Comparison of ENCODE assay signal across 23 cellular contexts in the genomic region with DNA sequence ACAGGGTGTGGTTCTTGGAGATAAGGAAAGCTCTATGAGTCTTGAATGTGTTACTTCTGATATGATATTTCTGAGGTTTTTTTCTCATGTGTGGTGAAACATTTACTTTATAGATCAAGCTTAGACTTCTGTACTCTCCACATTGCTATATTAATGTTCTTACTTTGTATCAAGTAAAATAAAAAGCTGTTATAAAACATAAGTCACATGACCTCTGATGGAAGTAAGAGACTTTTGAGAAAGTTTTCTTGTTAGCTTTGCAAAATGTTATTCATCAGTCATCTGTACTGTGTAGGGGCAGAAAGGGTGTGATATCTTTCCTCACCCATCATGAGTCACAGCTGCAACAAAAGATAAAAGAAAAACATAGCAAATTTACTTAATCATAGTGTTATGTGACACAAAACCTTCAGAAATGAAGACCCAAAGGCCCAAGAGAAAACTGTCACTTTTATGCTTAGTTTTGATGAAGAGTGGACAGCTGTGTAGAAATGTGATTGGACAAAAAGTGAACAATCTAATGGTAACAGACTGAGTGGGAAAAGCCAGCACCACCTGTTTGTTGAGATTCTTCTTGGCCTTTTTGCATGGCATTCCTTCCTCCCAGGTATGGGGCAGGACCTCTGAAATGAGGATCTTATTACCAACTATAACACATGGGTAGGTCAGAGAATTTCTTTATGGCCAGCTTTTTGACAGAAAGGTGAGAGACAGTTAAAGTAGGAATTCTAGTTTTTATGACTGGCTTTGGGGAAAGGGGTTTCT.
DNase-seq lines count a peak whose midpoint lies in the region; ATAC-seq and TF ChIP-seq lines count a peak whose summit lies in the region.
"Had no signal": no experiment of that assay in that cellular context is flagged by ENCODE, and none has a peak within 500 bp of the region (broad histone marks: within the 10 kb centered on the region; RNA-seq: fewer than 3 reads in every experiment).

No MANE protein-coding gene starts in this region.

- peaks cover 10% of the 10 kb centered on the region; the same call in 1 of the 2 replicates for H3K36me3 ChIP-seq in GM23338 (ENCODE audit: insufficient read depth)
- no peaks in the 10 kb centered on the region for H3K36me3 ChIP-seq in WERI-Rb-1
- no peaks in the 10 kb centered on the region for H3K36me3 ChIP-seq in mucosa of descending colon (ENCODE audit: low read depth)
- H3K36me3 ChIP-seq: heart left ventricle had no signal

- no peaks in the 10 kb centered on the region for H3K79me2 ChIP-seq in GM23338 (replicated peaks; ENCODE audit: insufficient read depth)

- H3F3A ChIP-seq in GM23338 (replicated peaks; ENCODE audit: low read depth), result no peaks in the 10 kb centered on the region

- DNase-seq in GM23338 (ENCODE audit: low spot score) (no peak), OCI-M1 (lab: John Stamatoyannopoulos, UW) (peak; percentile 96), cardiac fibroblast (ENCODE audit: low read depth in 2 of 2) (peak; percentile 4 to 6), mesothelial cell of epicardium (ENCODE audit: low spot score in 2 of 2, unreplicated experiment in 2 of 2) (no peak), progenitor cell of endocrine pancreas (ENCODE audit: low spot score, unreplicated experiment) (no peak), CD1c-positive myeloid dendritic cell (ENCODE audit: extremely low spot score) (no peak), WERI-Rb-1 (no peak), mucosa of descending colon (no peak)
- DNase-seq: activated CD4-positive, alpha-beta T cell treated with anti-CD3 and anti-CD28 coated beads for 36 hours; activated CD8-positive, alpha-beta T cell treated with anti-CD3 and anti-CD28 coated beads, Interleukin-2, amount 10 ng/mL, durations not matched to agents 7 days and 5 days; activated effector memory CD4-positive, alpha-beta T cell treated with anti-CD3 and anti-CD28 coated beads, Interleukin-2, amount 50 U/mL, for 16 hours; activated T-cell treated with anti-CD3 and anti-CD28 coated beads for 4 hours; effector CD4-positive, alpha-beta T cell; heart left ventricle; mammary epithelial cell; NCI-H2029 treated with DMSO at 0.1 percent for 48 hours; NCI-H774; RPMI8226; stimulated activated CD4-positive, alpha-beta T cell treated with anti-CD3 and anti-CD28 coated beads, Interleukin-4, amount 100 ng/mL, for 24 hours; substantia nigra had no signal

- no peaks in the 10 kb centered on the region for H3K9me3 ChIP-seq in WERI-Rb-1 (ENCODE audit: severe bottlenecking)
- H3K9me3 ChIP-seq in mucosa of descending colon, result no peaks in the 10 kb centered on the region

- H3K4me3 ChIP-seq in GM23338, result no peak overlapping the region
- H3K4me3 ChIP-seq in cardiac fibroblast (replicated peaks in 1 of 2; ENCODE audit: low read depth in 2 of 2, low read length in 2 of 2), result no peak overlapping the region
- H3K4me3 ChIP-seq in WERI-Rb-1 (ENCODE audit: low read depth, low read length), result no peak overlapping the region
- H3K4me3 ChIP-seq in mucosa of descending colon, result no peak overlapping the region
- H3K4me3 ChIP-seq: heart left ventricle, neural progenitor cell had no signal

- H3K9me2 ChIP-seq in GM23338 (ENCODE audit: insufficient read depth), result peaks cover 4% of the 10 kb centered on the region; the same call in 1 of the 2 replicates

- ATAC-seq in GM23338, result no peak
- no peak for ATAC-seq in mucosa of descending colon
- ATAC-seq: activated CD4-positive, alpha-beta T cell treated with anti-CD3 and anti-CD28 coated beads for 36 hours; activated CD8-positive, alpha-beta T cell treated with anti-CD3 and anti-CD28 coated beads, Interleukin-2, amount 10 ng/mL, durations not matched to agents 7 days and 5 days; heart left ventricle; sciatic nerve; stimulated activated effector memory CD8-positive, alpha-beta T cell treated with anti-CD3 and anti-CD28 coated beads, Interleukin-12 subunit alpha, Interleukin-12 subunit beta, amount 100 ng/mL, for 72 hours had no signal

- H3K4me1 Mint-ChIP-seq in GM23338, result peaks cover 3% of the 10 kb centered on the region; the same call in 1 of the 3 replicates
- H3K4me1 Mint-ChIP-seq in mesothelial cell of epicardium, result peaks cover 13% of the 10 kb centered on the region
- peaks cover 8% of the 10 kb centered on the region for H3K4me1 Mint-ChIP-seq in progenitor cell of endocrine pancreas (ENCODE audit: low read depth)
- H3K4me1 Mint-ChIP-seq: activated CD4-positive, alpha-beta T cell treated with anti-CD3 and anti-CD28 coated beads for 36 hours; stimulated activated effector memory CD8-positive, alpha-beta T cell treated with anti-CD3 and anti-CD28 coated beads, Interleukin-12 subunit alpha, Interleukin-12 subunit beta, amount 100 ng/mL, for 72 hours had no signal

- H3K4me1 ChIP-seq in GM23338 (ENCODE audit: insufficient read depth) (no peaks in the 10 kb centered on the region), mucosa of descending colon (ENCODE audit: low read depth) (no peaks in the 10 kb centered on the region)
- H3K4me1 ChIP-seq: heart left ventricle, neural progenitor cell had no signal

- H3K9me3 Mint-ChIP-seq in GM23338 (peaks cover 55% of the 10 kb centered on the region), mesothelial cell of epicardium (peaks cover 39% of the 10 kb centered on the region), progenitor cell of endocrine pancreas (ENCODE audit: low read depth) (peaks cover 28% of the 10 kb centered on the region)

- H3K27me3 Mint-ChIP-seq in GM23338 (ENCODE audit: insufficient read depth, low read depth, poor library complexity) (no peaks in the 10 kb centered on the region), mesothelial cell of epicardium (ENCODE audit: low read depth) (no peaks in the 10 kb centered on the region), progenitor cell of endocrine pancreas (no peaks in the 10 kb centered on the region)
- H3K27me3 Mint-ChIP-seq: activated CD4-positive, alpha-beta T cell treated with anti-CD3 and anti-CD28 coated beads for 36 hours had no signal

- H3K4me3 Mint-ChIP-seq in GM23338, result no peak overlapping the region
- H3K4me3 Mint-ChIP-seq in mesothelial cell of epicardium, result no peak overlapping the region
- H3K4me3 Mint-ChIP-seq in progenitor cell of endocrine pancreas (ENCODE audit: low read depth), result no peak overlapping the region
- H3K4me3 Mint-ChIP-seq: activated CD4-positive, alpha-beta T cell treated with anti-CD3 and anti-CD28 coated beads for 36 hours; activated CD8-positive, alpha-beta T cell treated with anti-CD3 and anti-CD28 coated beads, Interleukin-2, amount 10 ng/mL, durations not matched to agents 7 days and 5 days; neural progenitor cell; stimulated activated effector memory CD8-positive, alpha-beta T cell treated with anti-CD3 and anti-CD28 coated beads, Interleukin-12 subunit alpha, Interleukin-12 subunit beta, amount 100 ng/mL, for 72 hours had no signal

- H3K27ac ChIP-seq in GM23338 (ENCODE audit: low read depth) (no peak overlapping the region), WERI-Rb-1 (no peak overlapping the region)
- H3K27ac ChIP-seq: heart left ventricle, neural progenitor cell had no signal

- no peak overlapping the region for H3K4me2 ChIP-seq in GM23338
- H3K4me2 ChIP-seq: neural progenitor cell had no signal

- H3K27me3 ChIP-seq in GM23338 (ENCODE audit: insufficient read depth), result no peaks in the 10 kb centered on the region
- no peaks in the 10 kb centered on the region for H3K27me3 ChIP-seq in WERI-Rb-1 (ENCODE audit: insufficient read depth, low read depth, severe bottlenecking)
- H3K27me3 ChIP-seq: heart left ventricle, neural progenitor cell had no signal

- no peaks in the 10 kb centered on the region for H4K20me1 ChIP-seq in GM23338 (replicated peaks; ENCODE audit: insufficient read depth)

- TF ChIP-seq CTCF in GM23338 (conservative IDR thresholded peaks at IDR 0.05; ENCODE audit: low read depth in 2 of 2), result no peak
- TF ChIP-seq CTCF in cardiac fibroblast (IDR thresholded peaks at IDR 0.05; ENCODE audit: low read depth, low read length), result no peak
- no peak for TF ChIP-seq CTCF in mesothelial cell of epicardium (IDR thresholded peaks at IDR 0.05; ENCODE audit: unreplicated experiment)
- TF ChIP-seq CTCF in progenitor cell of endocrine pancreas (IDR thresholded peaks at IDR 0.05; ENCODE audit: unreplicated experiment), result no peak
- no peak for TF ChIP-seq CTCF in WERI-Rb-1 (IDR thresholded peaks at IDR 0.05; ENCODE audit: low read depth, low read length)
- no peak for TF ChIP-seq CTCF in mucosa of descending colon (IDR thresholded peaks at IDR 0.05)

- H3K27ac Mint-ChIP-seq in GM23338 (no peak overlapping the region), mesothelial cell of epicardium (peak overlapping the region; percentile 13), progenitor cell of endocrine pancreas (no peak overlapping the region)
- H3K27ac Mint-ChIP-seq: activated CD4-positive, alpha-beta T cell treated with anti-CD3 and anti-CD28 coated beads for 36 hours; activated CD8-positive, alpha-beta T cell treated with anti-CD3 and anti-CD28 coated beads, Interleukin-2, amount 10 ng/mL, durations not matched to agents 7 days and 5 days; neural progenitor cell; stimulated activated effector memory CD8-positive, alpha-beta T cell treated with anti-CD3 and anti-CD28 coated beads, Interleukin-12 subunit alpha, Interleukin-12 subunit beta, amount 100 ng/mL, for 72 hours had no signal

- intact Hi-C loops in mucosa of descending colon (cut with DNase I, micrococcal nuclease), result no loop called here

- peak overlapping the region; percentile 44; the same call in 1 of the 2 replicates for H2AFZ ChIP-seq in GM23338
- H2AFZ ChIP-seq: neural progenitor cell had no signal

- H3K36me3 Mint-ChIP-seq in GM23338 (ENCODE audit: low read depth) (peaks cover 40% of the 10 kb centered on the region), mesothelial cell of epicardium (peaks cover 20% of the 10 kb centered on the region), progenitor cell of endocrine pancreas (ENCODE audit: insufficient read depth) (peaks cover 3% of the 10 kb centered on the region)
- H3K36me3 Mint-ChIP-seq: stimulated activated effector memory CD8-positive, alpha-beta T cell treated with anti-CD3 and anti-CD28 coated beads, Interleukin-12 subunit alpha, Interleukin-12 subunit beta, amount 100 ng/mL, for 72 hours had no signal

TF ChIP-seq in GM23338, 12 proteins besides CTCF, POLR2A, EP300 and RAD21 (continues in another document):
- no peak for TF ChIP-seq ZNF114 (CRISPR knock-in tag; IDR thresholded peaks at IDR 0.05)

Comparison
In these comparisons a context has a peak if more than half of its experiments do, and no peak if none do; other contexts are left out.
1. DNase-seq: peak in OCI-M1 (single experiment) and cardiac fibroblast (2 of 2); none in GM23338 (single experiment), mesothelial cell of epicardium (0 of 2), progenitor cell of endocrine pancreas (single experiment), CD1c-positive myeloid dendritic cell (single experiment), WERI-Rb-1 (single experiment) and mucosa of descending colon (0 of 3).